Comparison of ENCODE assay signal across 1 cellular context in the genomic region with DNA sequence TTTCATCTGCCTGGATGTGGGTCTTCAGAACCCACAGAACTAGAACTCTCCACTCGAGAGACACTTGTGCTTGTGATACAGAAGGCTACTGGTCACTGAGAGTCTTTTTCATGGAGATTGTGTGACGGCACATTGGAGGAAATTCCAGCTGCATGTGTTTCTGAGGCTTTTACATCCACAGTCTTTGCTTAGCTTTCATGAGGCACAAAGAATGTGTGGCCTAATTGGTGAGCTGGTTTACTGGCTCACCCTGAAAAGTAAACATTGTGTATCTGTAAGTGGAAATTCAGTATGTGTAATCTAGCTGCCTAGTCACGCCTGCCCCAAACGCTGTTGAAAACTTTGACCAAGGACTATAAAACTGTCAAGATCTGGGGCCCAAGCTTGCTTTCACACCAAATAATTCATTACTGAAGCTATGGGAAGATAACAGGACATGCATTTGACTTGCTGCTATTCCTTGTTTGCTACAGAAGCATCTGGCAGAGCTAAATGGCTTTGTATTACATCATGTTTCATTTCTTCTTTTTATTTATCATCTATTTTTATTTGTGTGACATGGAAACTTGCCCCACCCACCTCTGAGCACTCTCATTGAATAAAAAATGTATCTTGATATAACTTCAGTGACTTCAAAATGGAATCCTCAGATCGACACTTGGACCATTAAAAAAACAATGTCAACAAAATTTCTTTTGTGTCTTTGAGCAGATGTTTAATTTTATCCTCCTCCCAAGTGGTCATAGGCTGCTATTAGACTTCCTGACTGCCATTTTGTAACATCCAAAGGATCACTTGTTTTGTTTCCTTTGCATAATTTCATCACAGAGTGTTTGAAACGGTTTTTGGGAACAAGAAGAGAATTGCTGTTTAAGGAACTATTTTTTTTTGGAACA.
TF ChIP-seq lines count a peak whose summit lies in the region.

No MANE protein-coding gene starts in this region.

TF ChIP-seq in HEK293, 187 proteins besides CTCF, POLR2A, EP300 and RAD21 (continued from another document and continues in another):
- TF ChIP-seq ZNF350 (tag by site-specific recombination; IDR thresholded peaks at IDR 0.05) (no peak), ZNF146 (tag by site-specific recombination; IDR thresholded peaks at IDR 0.05) (0 out of 2 replicates have a peak, but pooled peaks have one; percentile 29), ZNF148 (tag by site-specific recombination; IDR thresholded peaks at IDR 0.05; ENCODE audit: borderline replicate concordance) (no peak), TSHZ1 (tag by site-specific recombination; IDR thresholded peaks at IDR 0.05; ENCODE audit: borderline replicate concordance) (peak; percentile 97), ZNF518A (tag by site-specific recombination; conservative IDR thresholded peaks at IDR 0.05; ENCODE audit: low read depth) (peak; percentile 65), ZNF174 (tag by site-specific recombination; IDR thresholded peaks at IDR 0.05) (no peak), ZNF138 (tag by site-specific recombination; IDR thresholded peaks at IDR 0.05; ENCODE audit: borderline replicate concordance) (no peak), BCL11A (tag by site-specific recombination; IDR thresholded peaks at IDR 0.05; ENCODE audit: low read depth) (peak; percentile 97), KLF7 (tag by site-specific recombination; IDR thresholded peaks at IDR 0.05; ENCODE audit: borderline replicate concordance) (peak; percentile 85; the same call in 1 of the 2 replicates), ZNF202 (tag by site-specific recombination; IDR thresholded peaks at IDR 0.05; ENCODE audit: borderline replicate concordance) (no peak), HOXD13 (CRISPR knock-in tag; IDR thresholded peaks at IDR 0.05; ENCODE audit: borderline replicate concordance) (peak; percentile 28; the same call in 1 of the 2 replicates), ZNF362 (tag by site-specific recombination; IDR thresholded peaks at IDR 0.05) (0 out of 2 replicates have a peak, but pooled peaks have one; percentile 49), ZNF280D (tag by site-specific recombination; IDR thresholded peaks at IDR 0.05) (no peak), ZNF596 (tag by site-specific recombination; IDR thresholded peaks at IDR 0.05) (no peak; the same call in 1 of the 2 replicates), ZNF366 (tag by site-specific recombination; conservative IDR thresholded peaks at IDR 0.05) (peak; percentile 83), ZBTB21 (tag by site-specific recombination; IDR thresholded peaks at IDR 0.05) (peak; percentile 87), ZNF621 (tag by site-specific recombination; IDR thresholded peaks at IDR 0.05) (no peak), SCRT2 (tag by site-specific recombination; IDR thresholded peaks at IDR 0.05) (peak; percentile 87)
- TF ChIP-seq, protein P1, sequence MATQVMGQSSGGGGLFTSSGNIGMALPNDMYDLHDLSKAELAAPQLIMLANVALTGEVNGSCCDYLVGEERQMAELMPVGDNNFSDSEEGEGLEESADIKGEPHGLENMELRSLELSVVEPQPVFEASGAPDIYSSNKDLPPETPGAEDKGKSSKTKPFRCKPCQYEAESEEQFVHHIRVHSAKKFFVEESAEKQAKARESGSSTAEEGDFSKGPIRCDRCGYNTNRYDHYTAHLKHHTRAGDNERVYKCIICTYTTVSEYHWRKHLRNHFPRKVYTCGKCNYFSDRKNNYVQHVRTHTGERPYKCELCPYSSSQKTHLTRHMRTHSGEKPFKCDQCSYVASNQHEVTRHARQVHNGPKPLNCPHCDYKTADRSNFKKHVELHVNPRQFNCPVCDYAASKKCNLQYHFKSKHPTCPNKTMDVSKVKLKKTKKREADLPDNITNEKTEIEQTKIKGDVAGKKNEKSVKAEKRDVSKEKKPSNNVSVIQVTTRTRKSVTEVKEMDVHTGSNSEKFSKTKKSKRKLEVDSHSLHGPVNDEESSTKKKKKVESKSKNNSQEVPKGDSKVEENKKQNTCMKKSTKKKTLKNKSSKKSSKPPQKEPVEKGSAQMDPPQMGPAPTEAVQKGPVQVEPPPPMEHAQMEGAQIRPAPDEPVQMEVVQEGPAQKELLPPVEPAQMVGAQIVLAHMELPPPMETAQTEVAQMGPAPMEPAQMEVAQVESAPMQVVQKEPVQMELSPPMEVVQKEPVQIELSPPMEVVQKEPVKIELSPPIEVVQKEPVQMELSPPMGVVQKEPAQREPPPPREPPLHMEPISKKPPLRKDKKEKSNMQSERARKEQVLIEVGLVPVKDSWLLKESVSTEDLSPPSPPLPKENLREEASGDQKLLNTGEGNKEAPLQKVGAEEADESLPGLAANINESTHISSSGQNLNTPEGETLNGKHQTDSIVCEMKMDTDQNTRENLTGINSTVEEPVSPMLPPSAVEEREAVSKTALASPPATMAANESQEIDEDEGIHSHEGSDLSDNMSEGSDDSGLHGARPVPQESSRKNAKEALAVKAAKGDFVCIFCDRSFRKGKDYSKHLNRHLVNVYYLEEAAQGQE (tag by site-specific recombination; IDR thresholded peaks at IDR 0.05), result no peak
- TF ChIP-seq, protein P2, sequence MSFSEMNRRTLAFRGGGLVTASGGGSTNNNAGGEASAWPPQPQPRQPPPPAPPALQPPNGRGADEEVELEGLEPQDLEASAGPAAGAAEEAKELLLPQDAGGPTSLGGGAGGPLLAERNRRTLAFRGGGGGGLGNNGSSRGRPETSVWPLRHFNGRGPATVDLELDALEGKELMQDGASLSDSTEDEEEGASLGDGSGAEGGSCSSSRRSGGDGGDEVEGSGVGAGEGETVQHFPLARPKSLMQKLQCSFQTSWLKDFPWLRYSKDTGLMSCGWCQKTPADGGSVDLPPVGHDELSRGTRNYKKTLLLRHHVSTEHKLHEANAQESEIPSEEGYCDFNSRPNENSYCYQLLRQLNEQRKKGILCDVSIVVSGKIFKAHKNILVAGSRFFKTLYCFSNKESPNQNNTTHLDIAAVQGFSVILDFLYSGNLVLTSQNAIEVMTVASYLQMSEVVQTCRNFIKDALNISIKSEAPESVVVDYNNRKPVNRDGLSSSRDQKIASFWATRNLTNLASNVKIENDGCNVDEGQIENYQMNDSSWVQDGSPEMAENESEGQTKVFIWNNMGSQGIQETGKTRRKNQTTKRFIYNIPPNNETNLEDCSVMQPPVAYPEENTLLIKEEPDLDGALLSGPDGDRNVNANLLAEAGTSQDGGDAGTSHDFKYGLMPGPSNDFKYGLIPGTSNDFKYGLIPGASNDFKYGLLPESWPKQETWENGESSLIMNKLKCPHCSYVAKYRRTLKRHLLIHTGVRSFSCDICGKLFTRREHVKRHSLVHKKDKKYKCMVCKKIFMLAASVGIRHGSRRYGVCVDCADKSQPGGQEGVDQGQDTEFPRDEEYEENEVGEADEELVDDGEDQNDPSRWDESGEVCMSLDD (tag by site-specific recombination; IDR thresholded peaks at IDR 0.05), result no peak
- TF ChIP-seq, protein P3, sequence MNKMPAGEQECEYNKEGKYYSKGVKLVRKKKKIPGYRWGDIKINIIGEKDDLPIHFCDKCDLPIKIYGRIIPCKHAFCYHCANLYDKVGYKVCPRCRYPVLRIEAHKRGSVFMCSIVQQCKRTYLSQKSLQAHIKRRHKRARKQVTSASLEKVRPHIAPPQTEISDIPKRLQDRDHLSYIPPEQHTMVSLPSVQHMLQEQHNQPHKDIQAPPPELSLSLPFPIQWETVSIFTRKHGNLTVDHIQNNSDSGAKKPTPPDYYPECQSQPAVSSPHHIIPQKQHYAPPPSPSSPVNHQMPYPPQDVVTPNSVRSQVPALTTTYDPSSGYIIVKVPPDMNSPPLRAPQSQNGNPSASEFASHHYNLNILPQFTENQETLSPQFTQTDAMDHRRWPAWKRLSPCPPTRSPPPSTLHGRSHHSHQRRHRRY (tag by site-specific recombination; IDR thresholded peaks at IDR 0.05), result 0 out of 2 replicates have a peak, but pooled peaks have one; percentile 74
